ENCODE assay signal across 1 cellular context in the genomic region with DNA sequence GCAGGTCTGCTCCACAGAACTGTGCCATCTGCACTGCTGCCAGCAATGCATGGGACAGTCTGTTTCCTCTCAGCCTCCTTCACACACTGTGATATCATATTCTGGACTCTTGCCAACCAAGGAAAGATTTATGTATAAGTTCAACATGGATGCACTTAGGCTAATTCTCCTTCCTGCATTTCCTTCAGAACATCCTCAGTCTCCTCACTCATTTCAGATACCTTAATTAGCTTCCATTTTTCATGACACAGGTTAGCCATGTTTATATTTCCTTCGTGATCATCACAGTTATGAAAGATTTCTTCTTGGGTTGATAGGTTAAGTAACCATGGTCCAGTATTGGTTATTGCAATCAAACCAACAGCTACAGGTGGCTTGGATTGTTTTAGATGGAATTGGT.
TF ChIP-seq lines count a peak whose summit lies in the region.

No MANE protein-coding gene starts in this region.

TF ChIP-seq in H1, 55 proteins besides CTCF, POLR2A, EP300 and RAD21 (continued from another document):
- TF ChIP-seq, protein P1, sequence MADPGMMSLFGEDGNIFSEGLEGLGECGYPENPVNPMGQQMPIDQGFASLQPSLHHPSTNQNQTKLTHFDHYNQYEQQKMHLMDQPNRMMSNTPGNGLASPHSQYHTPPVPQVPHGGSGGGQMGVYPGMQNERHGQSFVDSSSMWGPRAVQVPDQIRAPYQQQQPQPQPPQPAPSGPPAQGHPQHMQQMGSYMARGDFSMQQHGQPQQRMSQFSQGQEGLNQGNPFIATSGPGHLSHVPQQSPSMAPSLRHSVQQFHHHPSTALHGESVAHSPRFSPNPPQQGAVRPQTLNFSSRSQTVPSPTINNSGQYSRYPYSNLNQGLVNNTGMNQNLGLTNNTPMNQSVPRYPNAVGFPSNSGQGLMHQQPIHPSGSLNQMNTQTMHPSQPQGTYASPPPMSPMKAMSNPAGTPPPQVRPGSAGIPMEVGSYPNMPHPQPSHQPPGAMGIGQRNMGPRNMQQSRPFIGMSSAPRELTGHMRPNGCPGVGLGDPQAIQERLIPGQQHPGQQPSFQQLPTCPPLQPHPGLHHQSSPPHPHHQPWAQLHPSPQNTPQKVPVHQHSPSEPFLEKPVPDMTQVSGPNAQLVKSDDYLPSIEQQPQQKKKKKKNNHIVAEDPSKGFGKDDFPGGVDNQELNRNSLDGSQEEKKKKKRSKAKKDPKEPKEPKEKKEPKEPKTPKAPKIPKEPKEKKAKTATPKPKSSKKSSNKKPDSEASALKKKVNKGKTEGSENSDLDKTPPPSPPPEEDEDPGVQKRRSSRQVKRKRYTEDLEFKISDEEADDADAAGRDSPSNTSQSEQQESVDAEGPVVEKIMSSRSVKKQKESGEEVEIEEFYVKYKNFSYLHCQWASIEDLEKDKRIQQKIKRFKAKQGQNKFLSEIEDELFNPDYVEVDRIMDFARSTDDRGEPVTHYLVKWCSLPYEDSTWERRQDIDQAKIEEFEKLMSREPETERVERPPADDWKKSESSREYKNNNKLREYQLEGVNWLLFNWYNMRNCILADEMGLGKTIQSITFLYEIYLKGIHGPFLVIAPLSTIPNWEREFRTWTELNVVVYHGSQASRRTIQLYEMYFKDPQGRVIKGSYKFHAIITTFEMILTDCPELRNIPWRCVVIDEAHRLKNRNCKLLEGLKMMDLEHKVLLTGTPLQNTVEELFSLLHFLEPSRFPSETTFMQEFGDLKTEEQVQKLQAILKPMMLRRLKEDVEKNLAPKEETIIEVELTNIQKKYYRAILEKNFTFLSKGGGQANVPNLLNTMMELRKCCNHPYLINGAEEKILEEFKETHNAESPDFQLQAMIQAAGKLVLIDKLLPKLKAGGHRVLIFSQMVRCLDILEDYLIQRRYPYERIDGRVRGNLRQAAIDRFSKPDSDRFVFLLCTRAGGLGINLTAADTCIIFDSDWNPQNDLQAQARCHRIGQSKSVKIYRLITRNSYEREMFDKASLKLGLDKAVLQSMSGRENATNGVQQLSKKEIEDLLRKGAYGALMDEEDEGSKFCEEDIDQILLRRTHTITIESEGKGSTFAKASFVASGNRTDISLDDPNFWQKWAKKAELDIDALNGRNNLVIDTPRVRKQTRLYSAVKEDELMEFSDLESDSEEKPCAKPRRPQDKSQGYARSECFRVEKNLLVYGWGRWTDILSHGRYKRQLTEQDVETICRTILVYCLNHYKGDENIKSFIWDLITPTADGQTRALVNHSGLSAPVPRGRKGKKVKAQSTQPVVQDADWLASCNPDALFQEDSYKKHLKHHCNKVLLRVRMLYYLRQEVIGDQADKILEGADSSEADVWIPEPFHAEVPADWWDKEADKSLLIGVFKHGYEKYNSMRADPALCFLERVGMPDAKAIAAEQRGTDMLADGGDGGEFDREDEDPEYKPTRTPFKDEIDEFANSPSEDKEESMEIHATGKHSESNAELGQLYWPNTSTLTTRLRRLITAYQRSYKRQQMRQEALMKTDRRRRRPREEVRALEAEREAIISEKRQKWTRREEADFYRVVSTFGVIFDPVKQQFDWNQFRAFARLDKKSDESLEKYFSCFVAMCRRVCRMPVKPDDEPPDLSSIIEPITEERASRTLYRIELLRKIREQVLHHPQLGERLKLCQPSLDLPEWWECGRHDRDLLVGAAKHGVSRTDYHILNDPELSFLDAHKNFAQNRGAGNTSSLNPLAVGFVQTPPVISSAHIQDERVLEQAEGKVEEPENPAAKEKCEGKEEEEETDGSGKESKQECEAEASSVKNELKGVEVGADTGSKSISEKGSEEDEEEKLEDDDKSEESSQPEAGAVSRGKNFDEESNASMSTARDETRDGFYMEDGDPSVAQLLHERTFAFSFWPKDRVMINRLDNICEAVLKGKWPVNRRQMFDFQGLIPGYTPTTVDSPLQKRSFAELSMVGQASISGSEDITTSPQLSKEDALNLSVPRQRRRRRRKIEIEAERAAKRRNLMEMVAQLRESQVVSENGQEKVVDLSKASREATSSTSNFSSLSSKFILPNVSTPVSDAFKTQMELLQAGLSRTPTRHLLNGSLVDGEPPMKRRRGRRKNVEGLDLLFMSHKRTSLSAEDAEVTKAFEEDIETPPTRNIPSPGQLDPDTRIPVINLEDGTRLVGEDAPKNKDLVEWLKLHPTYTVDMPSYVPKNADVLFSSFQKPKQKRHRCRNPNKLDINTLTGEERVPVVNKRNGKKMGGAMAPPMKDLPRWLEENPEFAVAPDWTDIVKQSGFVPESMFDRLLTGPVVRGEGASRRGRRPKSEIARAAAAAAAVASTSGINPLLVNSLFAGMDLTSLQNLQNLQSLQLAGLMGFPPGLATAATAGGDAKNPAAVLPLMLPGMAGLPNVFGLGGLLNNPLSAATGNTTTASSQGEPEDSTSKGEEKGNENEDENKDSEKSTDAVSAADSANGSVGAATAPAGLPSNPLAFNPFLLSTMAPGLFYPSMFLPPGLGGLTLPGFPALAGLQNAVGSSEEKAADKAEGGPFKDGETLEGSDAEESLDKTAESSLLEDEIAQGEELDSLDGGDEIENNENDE (IDR thresholded peaks at IDR 0.05; ENCODE audit: insufficient replicate concordance, low read length) = no peak
- TF ChIP-seq POLR2AphosphoS5 (IDR thresholded peaks at IDR 0.05; ENCODE audit: low read depth, low read length) = peak; percentile 71; the same call in 1 of the 2 replicates
- TF ChIP-seq NRF1 (IDR thresholded peaks at IDR 0.05; ENCODE audit: low read depth, low read length) = no peak
